ENCODE assay signal across 14 cellular contexts in the genomic region with DNA sequence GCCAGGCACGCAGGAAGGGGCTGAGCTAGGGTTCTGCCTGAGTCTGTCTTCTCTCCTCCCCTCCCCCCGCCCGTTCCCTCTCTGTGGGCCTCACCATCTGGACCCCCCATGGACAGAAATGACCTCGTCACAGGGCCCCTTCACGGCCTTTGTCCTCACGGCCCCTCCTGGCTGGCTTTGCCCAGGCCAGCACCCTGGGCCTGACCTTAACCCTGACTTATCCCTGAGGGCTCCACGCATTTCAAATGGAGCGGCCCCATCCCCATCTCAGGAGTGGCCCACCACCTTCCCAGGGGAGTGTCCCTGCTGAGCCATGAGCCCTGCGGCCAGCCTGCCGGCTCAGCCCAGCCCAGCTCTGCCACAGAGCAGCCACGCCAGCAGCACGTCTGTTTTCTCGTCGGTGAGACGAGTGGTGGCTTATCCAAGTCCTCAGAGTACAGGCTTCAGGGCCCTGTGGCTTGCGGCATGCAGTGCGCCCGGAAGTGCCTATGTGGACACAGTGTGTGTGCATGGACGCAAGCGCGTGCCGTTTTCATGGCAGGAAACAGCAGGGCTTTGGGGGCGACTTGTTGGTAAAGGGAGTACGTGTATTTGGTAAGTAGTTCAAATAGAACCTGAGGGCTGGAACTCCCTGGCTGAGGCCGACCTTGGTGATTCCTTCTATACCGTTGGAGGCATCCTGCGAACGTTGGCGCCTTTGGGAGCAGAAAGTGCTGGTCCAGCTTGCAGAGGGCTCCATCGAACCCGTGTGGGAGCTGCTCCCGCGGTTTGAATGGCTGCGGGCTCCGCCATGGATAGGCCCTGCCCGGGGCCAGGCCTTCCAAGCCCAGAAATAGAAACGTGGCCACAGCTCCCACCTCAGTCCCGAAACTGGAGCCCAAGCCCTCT. TPM values are rescaled to one million over a fixed set of nuclear protein-coding genes. Genes with fewer than 3 reads are reported as not detected.
DNase-seq lines count a peak whose midpoint lies in the region; ATAC-seq and TF ChIP-seq lines count a peak whose summit lies in the region.
"Had no signal": no experiment of that assay in that cellular context is flagged by ENCODE, and none has a peak within 500 bp of the region (broad histone marks: within the 10 kb centered on the region; RNA-seq: fewer than 3 reads in every experiment).

No MANE protein-coding gene starts in this region.

- 73 to 74% methylated on average over 33 to 37 of the region's 38 CpGs for WGBS in GM23248 (ENCODE audit: low coverage in 1 of 2, low lambda C conversion rate in 2 of 2, missing lambda C conversion rate in 2 of 2), 2 experiments

- H3K4me1 ChIP-seq in BLaER1 treated with 17β-estradiol and CSF1 and Interleukin-3, amounts not matched to agents 10 nM and 100 nM = peaks cover 49 to 86% (median 80%) of the 10 kb centered on the region in 10 experiments
- 0 out of 2 replicates have a peak, but pooled peaks cover 4% of the 10 kb centered on the region for H3K4me1 ChIP-seq in PC-3 (ENCODE audit: insufficient read depth, low read length)
- 0 out of 2 replicates have a peak, but pooled peaks cover 3% of the 10 kb centered on the region for H3K4me1 ChIP-seq in GM23248 (ENCODE audit: insufficient read depth)
- no peaks in the 10 kb centered on the region for H3K4me1 ChIP-seq in osteoblast (ENCODE audit: insufficient read depth, low read length)

- ATAC-seq in memory B cell (ENCODE audit: low read depth) (no peak), PC-3 (no peak)

- H3K9me2 ChIP-seq in PC-3 (replicated peaks; ENCODE audit: low read length) = no peaks in the 10 kb centered on the region
- H3K9me2 ChIP-seq in GM23248 (ENCODE audit: insufficient read depth) = no peaks in the 10 kb centered on the region

- H2AFZ ChIP-seq in PC-3 (ENCODE audit: low read length) (no peak overlapping the region), GM23248 (no peak overlapping the region), osteoblast (ENCODE audit: low read length) (no peak overlapping the region)

- POLR2A ChIA-PET in PC-3 (lab: Charles Lee; ENCODE audit: unreplicated experiment) = no interaction called here

- TF ChIP-seq CTCF in PC-3 (conservative IDR thresholded peaks at IDR 0.05; ENCODE audit: low read depth, low read length) = no peak
- TF ChIP-seq CTCF in osteoblast (IDR thresholded peaks at IDR 0.05; ENCODE audit: extremely low read depth, low read depth, low read length) = no peak

- peaks cover 0 to 21% (median 13%) of the 10 kb centered on the region in 11 experiments; a peak in 10 of 22 replicates for H3K36me3 ChIP-seq in BLaER1 treated with 17β-estradiol and CSF1 and Interleukin-3, amounts not matched to agents 10 nM and 100 nM
- H3K36me3 ChIP-seq in PC-3 (ENCODE audit: low read depth, low read length) (no peaks in the 10 kb centered on the region; the same call in 1 of the 2 replicates), GM23248 (ENCODE audit: low read depth) (no peaks in the 10 kb centered on the region), osteoblast (ENCODE audit: insufficient read depth, low read length) (no peaks in the 10 kb centered on the region)

- no peak overlapping the region for H3K4me3 Mint-ChIP-seq in memory B cell

- H3K4me2 ChIP-seq in BLaER1 treated with 17β-estradiol and CSF1 and Interleukin-3, amounts not matched to agents 10 nM and 100 nM = peak overlapping the region; percentile 96 to 100 (median 99)
- no peak overlapping the region for H3K4me2 ChIP-seq in PC-3 (ENCODE audit: low read length)
- no peak overlapping the region for H3K4me2 ChIP-seq in GM23248 (ENCODE audit: unreplicated experiment)
- H3K4me2 ChIP-seq in osteoblast (ENCODE audit: insufficient read depth, low read length) = no peak overlapping the region

- intact Hi-C loops in PC-3 (cut with micrococcal nuclease) = no loop called here

- CTCF ChIA-PET in PC-3 (lab: Charles Lee) = no interaction called here

- peaks cover 26 to 71% (median 31%) of the 10 kb centered on the region in 11 experiments for H4K20me1 ChIP-seq in BLaER1 treated with 17β-estradiol and CSF1 and Interleukin-3, amounts not matched to agents 10 nM and 100 nM
- H4K20me1 ChIP-seq in PC-3 (ENCODE audit: low read length) (peaks cover 15% of the 10 kb centered on the region), GM23248 (ENCODE audit: insufficient read depth) (no peaks in the 10 kb centered on the region), osteoblast (ENCODE audit: insufficient read depth, low read length) (peaks cover 12% of the 10 kb centered on the region)

- H3K9ac ChIP-seq in BLaER1 treated with 17β-estradiol and CSF1 and Interleukin-3, amounts not matched to agents 10 nM and 100 nM = peak overlapping the region; percentile 75 to 100 (median 97); a peak in 21 of 22 replicates
- no peak overlapping the region for H3K9ac ChIP-seq in PC-3 (ENCODE audit: low read length)
- no peak overlapping the region for H3K9ac ChIP-seq in GM23248

- peaks cover 2% of the 10 kb centered on the region for H3K36me3 Mint-ChIP-seq in memory B cell

- no peaks in the 10 kb centered on the region for H3K9me3 ChIP-seq in BLaER1 treated with 17β-estradiol and CSF1 and Interleukin-3, amounts not matched to agents 10 nM and 100 nM (replicated peaks in 1 of 11)
- no peaks in the 10 kb centered on the region for H3K9me3 ChIP-seq in PC-3 (ENCODE audit: low read length)
- no peaks in the 10 kb centered on the region for H3K9me3 ChIP-seq in GM23248 (ENCODE audit: low read depth)
- H3K9me3 ChIP-seq in osteoblast (ENCODE audit: low read depth, low read length) = no peaks in the 10 kb centered on the region

- no peaks in the 10 kb centered on the region for H3K27me3 Mint-ChIP-seq in memory B cell

- H3F3A ChIP-seq in PC-3 (ENCODE audit: low read length, unreplicated experiment) = no peaks in the 10 kb centered on the region
- no peaks in the 10 kb centered on the region for H3F3A ChIP-seq in GM23248 (ENCODE audit: insufficient read depth)

- H3K79me2 ChIP-seq in PC-3 (ENCODE audit: low read length) (peaks cover 31% of the 10 kb centered on the region), GM23248 (ENCODE audit: insufficient read depth) (no peaks in the 10 kb centered on the region), osteoblast (ENCODE audit: insufficient read depth, low read length) (no peaks in the 10 kb centered on the region)

- peaks cover 13% of the 10 kb centered on the region for H3K4me1 Mint-ChIP-seq in memory B cell

- H3K27me3 ChIP-seq in BLaER1 treated with 17β-estradiol and CSF1 and Interleukin-3, amounts not matched to agents 10 nM and 100 nM = no peaks in the 10 kb centered on the region
- H3K27me3 ChIP-seq in PC-3 (ENCODE audit: low read length) = no peaks in the 10 kb centered on the region
- H3K27me3 ChIP-seq in GM23248 (replicated peaks; ENCODE audit: insufficient read depth) = no peaks in the 10 kb centered on the region
- peaks cover 18% of the 10 kb centered on the region for H3K27me3 ChIP-seq in osteoblast (ENCODE audit: insufficient read depth, low read length)

- peak overlapping the region; percentile 69 to 99 (median 94); a peak in 18 of 20 replicates for H3K4me3 ChIP-seq in BLaER1 treated with 17β-estradiol and CSF1 and Interleukin-3, amounts not matched to agents 10 nM and 100 nM
- H3K4me3 ChIP-seq in PC-3 (ENCODE audit: low read length) (no peak overlapping the region), GM23248 (no peak overlapping the region), osteoblast (ENCODE audit: insufficient read depth, low read length) (no peak overlapping the region)

- no peaks in the 10 kb centered on the region for H3K9me3 Mint-ChIP-seq in memory B cell

- in situ Hi-C loops in GM23248 (cut with MboI) = no loop called here

- peak overlapping the region in 10 of 11 experiments; percentile 57 to 98 (median 94); a peak in 20 of 22 replicates for H3K27ac ChIP-seq in BLaER1 treated with 17β-estradiol and CSF1 and Interleukin-3, amounts not matched to agents 10 nM and 100 nM
- H3K27ac ChIP-seq in PC-3 (ENCODE audit: low read length) (no peak overlapping the region), GM23248 (no peak overlapping the region), osteoblast (ENCODE audit: low read depth, low read length) (no peak overlapping the region)

- peak; percentile 48 for DNase-seq in DMS153 (lab: John Stamatoyannopoulos, UW)
- peak; percentile 88 for DNase-seq in UCSD-AML1 (lab: John Stamatoyannopoulos, UW; ENCODE audit: unreplicated experiment)
- DNase-seq in memory B cell (ENCODE audit: low spot score in 2 of 2) = peak in 1 of 2 donors; percentile 32
- no peak for DNase-seq in PC-3
- DNase-seq in GM23248 = no peak
- no peak for DNase-seq in OCI-M1 (lab: John Stamatoyannopoulos, UW)
- DNase-seq in osteoblast (ENCODE audit: insufficient read length, low spot score, missing footprints) = no peak
- DNase-seq: Karpas-422, mesenchymal stem cell, NCI-H2107 had no signal

- peak overlapping the region; percentile 35 for H3K27ac Mint-ChIP-seq in memory B cell

- no TSS peak for BruUV-seq in PC-3 (replicated peaks; lab: Mats Ljungman, UMichigan)

RNA-seq across cellular contexts. Expression of a gene that starts 52.2 kb away (rescaled TPM):
- total RNA-seq in PC-3 (2014; rRNA removed) = not detected in 2 replicates
- not detected in 2 replicates for total RNA-seq in GM23248 (2014; rRNA removed; shearing (Covaris generic))
- not detected in 2 replicates for polyA plus RNA-seq in GM23248 (2016; fragmentation: Nextera tagmentation; extraction: Ambion mirVana)
- total RNA-seq in osteoblast = not detected in 2 replicates
- total RNA-seq: cardiac septum; epithelial cell of proximal tubule; T-helper 1 cell treated with Interleukin-12 subunit alpha and Interleukin-12 subunit beta and Interleukin-4 antibody, amounts not matched to agents 30 ng/mL and 1 ng/mL, for 36 hours had no signal

Comparison
In these comparisons a context has a peak if more than half of its experiments do, and no peak if none do; other contexts are left out.
1. H3K27ac ChIP-seq: peak in BLaER1 treated with 17β-estradiol and CSF1 and Interleukin-3, amounts not matched to agents 10 nM and 100 nM (10 of 11); none in PC-3 (single experiment), GM23248 (single experiment) and osteoblast (single experiment).
2. H3K4me2 ChIP-seq: peak in BLaER1 treated with 17β-estradiol and CSF1 and Interleukin-3, amounts not matched to agents 10 nM and 100 nM (11 of 11); none in PC-3 (single experiment), GM23248 (single experiment) and osteoblast (single experiment).
3. H3K4me3 ChIP-seq: peak in BLaER1 treated with 17β-estradiol and CSF1 and Interleukin-3, amounts not matched to agents 10 nM and 100 nM (10 of 10); none in PC-3 (single experiment), GM23248 (single experiment) and osteoblast (single experiment).
4. H3K9ac ChIP-seq: peak in BLaER1 treated with 17β-estradiol and CSF1 and Interleukin-3, amounts not matched to agents 10 nM and 100 nM (11 of 11); none in PC-3 (single experiment) and GM23248 (single experiment).
5. DNase-seq: peak in DMS153 (single experiment) and UCSD-AML1 (single experiment); none in PC-3 (single experiment), GM23248 (single experiment), OCI-M1 (single experiment) and osteoblast (single experiment).